In genomic region chr12:1869145-1869544, GRCh38 we compare ENCODE assay signal across 26 cellular contexts. TPM values are rescaled to one million over a fixed set of nuclear protein-coding genes. Genes with fewer than 3 reads are reported as not detected.
"Had no signal": no experiment of that assay in that cellular context is flagged by ENCODE, and none has a peak within 500 bp of the region (broad histone marks: within the 10 kb centered on the region; RNA-seq: fewer than 3 reads in every experiment).

No MANE protein-coding gene starts in this region.

- ATAC-seq: lower lobe of right lung; psoas muscle; sciatic nerve; stimulated activated memory B cell treated with anti-CD40 and anti-IgM and Interleukin-4, amounts not matched to agents 10 μg/mL and 1 μg/mL and 100 μg/mL, for 72 hours; upper lobe of right lung had no signal

- H3K4me3 Mint-ChIP-seq: immature natural killer cell; memory B cell; nephron; stimulated activated memory B cell treated with anti-CD40 and anti-IgM and Interleukin-4, amounts not matched to agents 10 μg/mL and 1 μg/mL and 100 μg/mL, for 72 hours; stimulated activated naive CD8-positive, alpha-beta T cell treated with anti-CD3 and anti-CD28 coated beads, Interleukin-15, Interleukin-2, amounts not matched to agents 100 ng/mL and 50 ng/mL, for 24 hours had no signal

- H3K4me1 Mint-ChIP-seq: immature natural killer cell; nephron; stimulated activated memory B cell treated with anti-CD40 and anti-IgM and Interleukin-4, amounts not matched to agents 10 μg/mL and 1 μg/mL and 100 μg/mL, for 72 hours had no signal

- H3K27me3 ChIP-seq: upper lobe of right lung had no signal

- DNase-seq: cerebellar nuclear complex; effector CD8-positive, alpha-beta T cell; foreskin melanocyte; immature natural killer cell; left ventricle myocardium inferior; lower lobe of right lung; midbrain; occipital lobe; psoas muscle; retina; spleen; stimulated activated CD4-positive, alpha-beta T cell treated with anti-CD3 and anti-CD28 coated beads, Interleukin-15, amount 100 ng/mL, for 24 hours; stimulated activated CD4-positive, alpha-beta T cell treated with anti-CD3 and anti-CD28 coated beads, Interleukin-1b, Interleukin-23, amount 100 ng/mL, for 48 hours; stimulated activated CD4-positive, alpha-beta T cell treated with anti-CD3 and anti-CD28 coated beads, Interleukin-4, amount 100 ng/mL, for 24 hours; upper lobe of right lung had no signal

- H3K27ac Mint-ChIP-seq: immature natural killer cell; memory B cell; nephron; stimulated activated memory B cell treated with anti-CD40 and anti-IgM and Interleukin-4, amounts not matched to agents 10 μg/mL and 1 μg/mL and 100 μg/mL, for 72 hours; stimulated activated naive CD8-positive, alpha-beta T cell treated with anti-CD3 and anti-CD28 coated beads, Interleukin-15, Interleukin-2, amounts not matched to agents 100 ng/mL and 50 ng/mL, for 24 hours had no signal

- H2AFZ ChIP-seq: parathyroid adenoma had no signal

- H3K9me3 ChIP-seq: lower lobe of right lung, psoas muscle, upper lobe of right lung had no signal

- H3K9ac ChIP-seq: parathyroid adenoma had no signal

- H3K4me1 ChIP-seq: left ventricle myocardium inferior, lower lobe of right lung, parathyroid adenoma, psoas muscle, spleen, tibial artery, upper lobe of right lung had no signal

- H3K27ac ChIP-seq: left ventricle myocardium inferior, lower lobe of right lung, parathyroid adenoma, psoas muscle, spleen, tibial artery, upper lobe of right lung had no signal

- H3K79me2 ChIP-seq: parathyroid adenoma had no signal

- H3K36me3 Mint-ChIP-seq: immature natural killer cell; stimulated activated memory B cell treated with anti-CD40 and anti-IgM and Interleukin-4, amounts not matched to agents 10 μg/mL and 1 μg/mL and 100 μg/mL, for 72 hours had no signal

RNA-seq across cellular contexts. Expression of gene LRTM2, which starts 48.8 kb away (rescaled TPM):
- total RNA-seq: dermis microvascular lymphatic vessel endothelial cell, glomerular endothelial cell, left ventricle myocardium inferior, lower lobe of right lung, psoas muscle, sciatic nerve, skeletal muscle tissue, upper lobe of right lung had no signal

RNA-seq across cellular contexts. Expression of gene CACNA2D4, which starts 49.3 kb away (rescaled TPM):
- total RNA-seq: occipital lobe, temporal lobe had no signal
